In the genomic region with DNA sequence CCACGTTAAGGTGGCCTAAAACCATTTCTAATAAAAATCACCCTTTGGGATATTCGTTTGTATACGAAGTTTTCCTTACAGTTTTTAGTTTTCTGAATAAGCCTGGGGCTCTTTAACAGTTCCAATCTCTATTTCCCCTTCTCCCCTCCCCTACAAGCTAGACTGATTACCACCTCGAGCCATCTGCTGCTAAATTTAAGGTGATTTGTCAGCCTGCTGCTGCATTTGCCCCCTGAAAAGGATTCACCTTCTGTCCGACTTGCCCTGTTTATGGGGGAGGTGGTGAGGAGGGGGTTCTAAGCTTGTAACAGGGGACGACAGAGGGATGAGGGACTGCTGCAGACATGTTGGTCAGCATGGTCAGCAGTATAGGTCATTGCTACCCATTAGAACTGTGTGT, we compare ENCODE assay signal across 16 cellular contexts.
DNase-seq lines count a peak whose midpoint lies in the region; ATAC-seq and TF ChIP-seq lines count a peak whose summit lies in the region.
"Had no signal": no experiment of that assay in that cellular context is flagged by ENCODE, and none has a peak within 500 bp of the region (broad histone marks: within the 10 kb centered on the region; RNA-seq: fewer than 3 reads in every experiment).

No MANE protein-coding gene starts in this region.

- H3K9ac ChIP-seq in neuronal stem cell (ENCODE audit: low read depth, low read length, poor library complexity), result no peak overlapping the region

- H2AK5ac ChIP-seq in neuronal stem cell (ENCODE audit: low read depth, low read length), result no peak overlapping the region

- no peak overlapping the region for H3K4ac ChIP-seq in neuronal stem cell (ENCODE audit: low read length)

- no peak overlapping the region for H3K23ac ChIP-seq in neuronal stem cell (ENCODE audit: low read depth, low read length, poor library complexity)

- peak overlapping the region in 3 of 5 experiments; percentile 1 to 27 (median 15) for H3K4me3 Mint-ChIP-seq in brain

- peaks cover 55% of the 10 kb centered on the region for H3K4me1 Mint-ChIP-seq in brain

- no peak overlapping the region for H4K8ac ChIP-seq in neuronal stem cell (ENCODE audit: low read depth, low read length)

- no CpG with 5 or more reads among the region's 6 CpGs for WGBS in neuronal stem cell (ENCODE audit: extremely low coverage in 2 of 2, insufficient read length in 2 of 2, insufficient replicate concordance in 1 of 2), 2 donors

- no peaks in the 10 kb centered on the region for H3K27me3 ChIP-seq in neuronal stem cell (ENCODE audit: control insufficient read depth in 3 of 3, insufficient read depth in 3 of 3, low read depth in 1 of 3, low read length in 3 of 3)

- peak; percentile 55 for DNase-seq in DMS 273 treated with DMSO at 0.1 percent for 48 hours (lab: John Stamatoyannopoulos, UW)
- peak; percentile 58 for DNase-seq in NCI-H2171 (lab: John Stamatoyannopoulos, UW)
- DNase-seq in neuronal stem cell (ENCODE audit: low spot score), result no peak
- DNase-seq in DMS153 treated with DMSO at 0.1 percent for 48 hours (lab: John Stamatoyannopoulos, UW; ENCODE audit: unreplicated experiment), result no peak
- DNase-seq in retina, result no peak
- DNase-seq: DMS79 treated with DMSO at 0.1 percent for 48 hours, GDM1, NCI-H1092, NCI-H2029 treated with DMSO at 0.1 percent for 48 hours, NCI-H2227 treated with DMSO at 0.1 percent for 48 hours, NCI-H526 treated with DMSO at 0.1 percent for 48 hours had no signal

- peak overlapping the region; percentile 65 for H3K18ac ChIP-seq in neuronal stem cell (ENCODE audit: low read length)

- peaks cover 4 to 16% of the 10 kb centered on the region in 2 donors for H3K9me3 ChIP-seq in neuronal stem cell (replicated peaks in 1 of 2; ENCODE audit: control insufficient read depth in 2 of 2, insufficient read depth in 1 of 2, low read depth in 1 of 2, low read length in 2 of 2)

- no peak for TF ChIP-seq CTCF in brain (conservative IDR thresholded peaks at IDR 0.05)

- peaks cover 16 to 20% of the 10 kb centered on the region in 2 donors for H3K4me1 ChIP-seq in neuronal stem cell (ENCODE audit: control insufficient read depth in 2 of 2, insufficient read depth in 1 of 2, low read depth in 1 of 2, low read length in 2 of 2)

- H2BK120ac ChIP-seq in neuronal stem cell (ENCODE audit: low read depth, low read length), result no peak overlapping the region

- no peak overlapping the region for H2BK12ac ChIP-seq in neuronal stem cell (ENCODE audit: low read length)

- H2BK5ac ChIP-seq in neuronal stem cell (ENCODE audit: low read length), result no peak overlapping the region

- no peak overlapping the region for H3K14ac ChIP-seq in neuronal stem cell (ENCODE audit: low read length)

- H3K36me3 Mint-ChIP-seq in brain, result peaks cover 20% of the 10 kb centered on the region

- no peak overlapping the region for H2BK15ac ChIP-seq in neuronal stem cell (ENCODE audit: low read length)

- ATAC-seq in GM21526 (IDR thresholded peaks at IDR 0.05; ENCODE audit: low FRiP score, unreplicated experiment), result no peak
- ATAC-seq: K562, PC-3 had no signal

- H3K79me1 ChIP-seq in neuronal stem cell (ENCODE audit: low read depth, low read length), result peaks cover 10% of the 10 kb centered on the region

- no peaks in the 10 kb centered on the region for H3K36me3 ChIP-seq in neuronal stem cell (replicated peaks in 1 of 2; ENCODE audit: control insufficient read depth in 2 of 2, insufficient read depth in 2 of 2, low read length in 2 of 2)

- H2AFZ ChIP-seq in neuronal stem cell (ENCODE audit: low read length), result no peak overlapping the region

- peak overlapping the region; percentile 35 to 90 (median 49) for H3K27ac Mint-ChIP-seq in brain

- H4K91ac ChIP-seq in neuronal stem cell (ENCODE audit: low read depth, low read length, poor library complexity), result no peak overlapping the region

- peaks cover 0 to 14% (median 12%) of the 10 kb centered on the region in 5 experiments for H3K9me3 Mint-ChIP-seq in brain

- H3K27me3 Mint-ChIP-seq in brain, result no peaks in the 10 kb centered on the region

- no peak overlapping the region for H3K4me3 ChIP-seq in neuronal stem cell (ENCODE audit: low read length in 2 of 2)
- H3K4me3 ChIP-seq: K562 had no signal

- no peak overlapping the region for H3K4me2 ChIP-seq in neuronal stem cell (ENCODE audit: insufficient read depth, low read length, poor library complexity, severe bottlenecking)

- H3K27ac ChIP-seq in neuronal stem cell (replicated peaks; ENCODE audit: low read length), result no peak overlapping the region
- H3K27ac ChIP-seq: HL-60 had no signal

Comparison
In these comparisons a context has a peak if more than half of its experiments do, and no peak if none do; other contexts are left out.
1. DNase-seq: peak in DMS 273 treated with DMSO at 0.1 percent for 48 hours (single experiment) and NCI-H2171 (single experiment); none in neuronal stem cell (single experiment), DMS153 treated with DMSO at 0.1 percent for 48 hours (single experiment) and retina (single experiment).